Comparison of ENCODE assay signal across 23 cellular contexts in genomic region chr14:98889836-98890185, GRCh38.
DNase-seq lines count a peak whose midpoint lies in the region; ATAC-seq, FAIRE-seq and TF ChIP-seq lines count a peak whose summit lies in the region.
"Had no signal": no experiment of that assay in that cellular context is flagged by ENCODE, and none has a peak within 500 bp of the region (broad histone marks: within the 10 kb centered on the region; RNA-seq: fewer than 3 reads in every experiment).

No MANE protein-coding gene starts in this region.

- H2AK5ac ChIP-seq in H1 (ENCODE audit: low read depth, low read length) (no peak overlapping the region), trophoblast cell (ENCODE audit: low read length) (no peak overlapping the region)

- no peak overlapping the region for H2BK15ac ChIP-seq in H1 (ENCODE audit: low read length)

- H3K4me3 ChIP-seq in RWPE2 (ENCODE audit: severe bottlenecking) (no peak overlapping the region), H1 (ENCODE audit: extremely low read depth in 1 of 4, insufficient read depth in 2 of 4, low read depth in 3 of 4, low read length in 4 of 4) (no peak overlapping the region), trophoblast cell (ENCODE audit: low read depth, low read length) (no peak overlapping the region)
- H3K4me3 ChIP-seq: A549; BLaER1 treated with 17β-estradiol and CSF1 and Interleukin-3, amounts not matched to agents 10 nM and 100 nM; GM12878 had no signal

- H3K56ac ChIP-seq in H1 (replicated peaks; ENCODE audit: insufficient read length, low read depth, low read length), result no peak overlapping the region

- no peak for FAIRE-seq in H1 (lab: Jason Lieb, UNC)
- FAIRE-seq: A549, GM12878, GM19239 had no signal

- H2AFZ ChIP-seq in H1 (ENCODE audit: low read length) (no peak overlapping the region), trophoblast cell (ENCODE audit: insufficient read depth, low read length, poor library complexity) (no peak overlapping the region)

- 94% methylated on average over 8 of the region's 8 CpGs; no CpG with 5 or more reads in 1 of the 2 experiments for WGBS in H1 (ENCODE audit: extremely low coverage in 1 of 2, insufficient coverage in 1 of 2, insufficient read length in 1 of 2, insufficient replicate concordance in 2 of 2, low coverage in 1 of 2, low lambda C conversion rate in 2 of 2, missing lambda C conversion rate in 1 of 2), 2 experiments
- no CpG with 5 or more reads among the region's 8 CpGs for WGBS in trophoblast cell (ENCODE audit: extremely low coverage, insufficient coverage, insufficient read length)

- no peak overlapping the region for H3K27ac ChIP-seq in RWPE2 (ENCODE audit: poor library complexity, severe bottlenecking)
- H3K27ac ChIP-seq in H1 (ENCODE audit: low read depth, low read length), result no peak overlapping the region
- no peak overlapping the region for H3K27ac ChIP-seq in trophoblast cell (ENCODE audit: low read depth, low read length)
- H3K27ac ChIP-seq: 22Rv1; A549; BLaER1 treated with 17β-estradiol and CSF1 and Interleukin-3, amounts not matched to agents 10 nM and 100 nM; C4-2B had no signal

- H2BK5ac ChIP-seq in H1 (ENCODE audit: low read depth, low read length) (no peak overlapping the region), trophoblast cell (ENCODE audit: low read depth, low read length, poor library complexity) (no peak overlapping the region)

- no peaks in the 10 kb centered on the region for H3K23me2 ChIP-seq in H1 (ENCODE audit: low read depth, low read length)

- no peak for ATAC-seq in RWPE2 (ENCODE audit: low read depth)
- ATAC-seq: A549; CD8-positive, alpha-beta T cell; GM12878 had no signal

- no peaks in the 10 kb centered on the region for H3K27me3 ChIP-seq in RWPE2 (ENCODE audit: insufficient read depth, poor library complexity, severe bottlenecking)
- H3K27me3 ChIP-seq in H1 (replicated peaks in 1 of 4; ENCODE audit: control insufficient read depth in 3 of 4, extremely low read depth in 1 of 4, insufficient read depth in 3 of 4, low read length in 3 of 4), result no peaks in the 10 kb centered on the region
- no peaks in the 10 kb centered on the region for H3K27me3 ChIP-seq in trophoblast cell (ENCODE audit: insufficient read depth, low read length)
- H3K27me3 ChIP-seq: BLaER1 treated with 17β-estradiol and CSF1 and Interleukin-3, amounts not matched to agents 10 nM and 100 nM had no signal

- no peak overlapping the region; the same call in 1 of the 2 replicates for H4K8ac ChIP-seq in H1 (ENCODE audit: extremely low read depth, insufficient read depth, low read length)
- no peak overlapping the region for H4K8ac ChIP-seq in trophoblast cell (ENCODE audit: low read depth, low read length)

- H2BK20ac ChIP-seq in H1 (ENCODE audit: low read length), result no peak overlapping the region

- H2BK120ac ChIP-seq in H1 (replicated peaks; ENCODE audit: low read depth, low read length) (no peak overlapping the region), trophoblast cell (ENCODE audit: insufficient read depth, low read length, poor library complexity) (no peak overlapping the region)

- H3K4me2 ChIP-seq in H1 (ENCODE audit: insufficient read depth in 1 of 2, low read depth in 2 of 2, low read length in 2 of 2), result no peak overlapping the region
- no peak overlapping the region for H3K4me2 ChIP-seq in trophoblast cell (ENCODE audit: low read length)
- H3K4me2 ChIP-seq: A549; BLaER1 treated with 17β-estradiol and CSF1 and Interleukin-3, amounts not matched to agents 10 nM and 100 nM had no signal

- H3K23ac ChIP-seq in H1 (ENCODE audit: insufficient read length) (no peak overlapping the region), trophoblast cell (ENCODE audit: low read length) (no peak overlapping the region)

- DNase-seq in RWPE2 (ENCODE audit: low spot score) (peak; percentile 58), H1 (ENCODE audit: low read depth in 1 of 2, low spot score in 2 of 2) (no peak), mesenteric fat pad (ENCODE audit: low spot score) (peak; percentile 78), trophoblast cell (no peak), NCI-H2171 (lab: John Stamatoyannopoulos, UW) (no peak), pons (ENCODE audit: low spot score) (no peak), NCI-H2171 treated with DMSO at 0.1 percent for 48 hours (lab: John Stamatoyannopoulos, UW) (no peak)
- DNase-seq: AML-193; CD4-positive, alpha-beta T cell; CD8-positive, alpha-beta T cell; COR-L47; DMS 273 treated with DMSO at 0.1 percent for 48 hours; DMS153; DMS53; DND-41; EL; GDM1 had no signal

- H3K79me1 ChIP-seq in H1 (ENCODE audit: low read depth, low read length) (no peaks in the 10 kb centered on the region), trophoblast cell (ENCODE audit: low read length) (no peaks in the 10 kb centered on the region)

- no peak for TF ChIP-seq EP300 in H1 (IDR thresholded peaks at IDR 0.05; ENCODE audit: borderline replicate concordance in 1 of 2, low read depth in 2 of 2, low read length in 2 of 2)

- TF ChIP-seq RAD21 in H1 (IDR thresholded peaks at IDR 0.05 in 1 of 2, conservative IDR thresholded peaks at IDR 0.05 in 1 of 2; ENCODE audit: low read depth in 2 of 2, low read length in 2 of 2), result no peak

- H3K79me2 ChIP-seq in H1 (ENCODE audit: control insufficient read depth in 1 of 2, insufficient read depth in 2 of 2, low read length in 2 of 2) (no peaks in the 10 kb centered on the region), trophoblast cell (ENCODE audit: control insufficient read depth, insufficient read depth, low read length, poor library complexity) (no peaks in the 10 kb centered on the region)

- POLR2A ChIA-PET in H1 (lab: Charles Lee; ENCODE audit: partially characterized antibody), result interaction anchor here (1.4 kb wide), 1 partner anchor 17 kb away, joined by 3 read pairs; no protein-coding TSS in a partner anchor

- H3K4ac ChIP-seq in H1 (replicated peaks; ENCODE audit: insufficient read length, low read depth, low read length) (no peak overlapping the region), trophoblast cell (ENCODE audit: low read depth, low read length) (no peak overlapping the region)

- no peak for TF ChIP-seq POLR2A in H1 (IDR thresholded peaks at IDR 0.05; ENCODE audit: control extremely low read depth in 1 of 2, low read depth in 2 of 2, low read length in 2 of 2)

- H3K9me3 ChIP-seq in RWPE2 (ENCODE audit: severe bottlenecking) (no peaks in the 10 kb centered on the region), H1 (ENCODE audit: insufficient read depth in 2 of 2, low read depth in 1 of 2, low read length in 1 of 2) (peaks cover 4 to 5% of the 10 kb centered on the region in 2 experiments; a peak in 2 of 4 replicates), trophoblast cell (ENCODE audit: insufficient read depth, low read depth, low read length) (peaks cover 4% of the 10 kb centered on the region)
- H3K9me3 ChIP-seq: A549; BLaER1 treated with 17β-estradiol and CSF1 and Interleukin-3, amounts not matched to agents 10 nM and 100 nM had no signal

- H4K5ac ChIP-seq in H1 (ENCODE audit: insufficient read length, low read depth, low read length), result no peak overlapping the region

- H2BK12ac ChIP-seq in H1 (ENCODE audit: low read depth, low read length), result peak overlapping the region; percentile 97
- H2BK12ac ChIP-seq in trophoblast cell (ENCODE audit: low read length), result no peak overlapping the region

- H3K9ac ChIP-seq in H1 (replicated peaks in 1 of 4; ENCODE audit: extremely low read depth in 1 of 4, low read depth in 3 of 4, low read length in 3 of 4) (no peak overlapping the region), trophoblast cell (ENCODE audit: low read length) (peak overlapping the region; percentile 22)
- H3K9ac ChIP-seq: BLaER1 treated with 17β-estradiol and CSF1 and Interleukin-3, amounts not matched to agents 10 nM and 100 nM had no signal

- H4K12ac ChIP-seq in trophoblast cell (ENCODE audit: low read depth, low read length), result no peak overlapping the region

- H3K18ac ChIP-seq in H1 (ENCODE audit: extremely low read depth, low read length) (no peak overlapping the region), trophoblast cell (ENCODE audit: low read length) (no peak overlapping the region)

- H3K36me3 ChIP-seq in RWPE2 (ENCODE audit: low read depth) (no peaks in the 10 kb centered on the region), H1 (ENCODE audit: control insufficient read depth in 2 of 4, insufficient read depth in 4 of 4, low read length in 3 of 4) (no peaks in the 10 kb centered on the region), trophoblast cell (ENCODE audit: control insufficient read depth in 1 of 2, insufficient read depth in 2 of 2, low read length in 2 of 2) (no peaks in the 10 kb centered on the region)
- H3K36me3 ChIP-seq: BLaER1 treated with 17β-estradiol and CSF1 and Interleukin-3, amounts not matched to agents 10 nM and 100 nM had no signal

- H4K20me1 ChIP-seq in H1 (replicated peaks in 1 of 2; ENCODE audit: control insufficient read depth in 1 of 2, insufficient read depth in 2 of 2, low read length in 2 of 2), result no peaks in the 10 kb centered on the region
- H4K20me1 ChIP-seq: BLaER1 treated with 17β-estradiol and CSF1 and Interleukin-3, amounts not matched to agents 10 nM and 100 nM had no signal

- H3K4me1 ChIP-seq in RWPE2 (ENCODE audit: insufficient read depth, poor library complexity, severe bottlenecking) (peaks cover 5% of the 10 kb centered on the region), H1 (replicated peaks in 1 of 4; ENCODE audit: control insufficient read depth in 3 of 4, insufficient read depth in 4 of 4, low read length in 3 of 4) (peaks cover 0 to 7% (median 3%) of the 10 kb centered on the region in 4 experiments; a peak in 1 of 7 replicates), trophoblast cell (ENCODE audit: control insufficient read depth in 1 of 2, insufficient read depth in 2 of 2, low read length in 2 of 2) (peaks cover 2 to 5% of the 10 kb centered on the region in 2 experiments)
- H3K4me1 ChIP-seq: A549; BLaER1 treated with 17β-estradiol and CSF1 and Interleukin-3, amounts not matched to agents 10 nM and 100 nM had no signal

- no peak overlapping the region for H3K14ac ChIP-seq in H1 (ENCODE audit: insufficient read length)
- no peak overlapping the region for H3K14ac ChIP-seq in trophoblast cell (ENCODE audit: low read length)

- no peak overlapping the region for H4K91ac ChIP-seq in H1 (replicated peaks; ENCODE audit: insufficient read length, low read length)
- no peak overlapping the region for H4K91ac ChIP-seq in trophoblast cell (ENCODE audit: low read depth, low read length)

- no peak for TF ChIP-seq CTCF in RWPE2 (IDR thresholded peaks at IDR 0.05; ENCODE audit: poor library complexity, severe bottlenecking)
- TF ChIP-seq CTCF in H1 (IDR thresholded peaks at IDR 0.05; ENCODE audit: control extremely low read depth in 1 of 3, insufficient read depth in 1 of 3, low read depth in 1 of 3, low read length in 3 of 3), result no peak

- CTCF ChIA-PET in H1 (lab: Charles Lee; ENCODE audit: partially characterized antibody), result interaction anchor here (0.7 to 2.5 kb wide), 2 partner anchors 15 to 70 kb away, joined by 3 to 6 read pairs; no protein-coding TSS in a partner anchor

TF ChIP-seq in H1, 55 proteins besides CTCF, POLR2A, EP300 and RAD21 (continues in another document):
- TF ChIP-seq TAF7 (optimal IDR thresholded peaks at IDR 0.05; ENCODE audit: borderline replicate concordance, low read depth, low read length), result no peak
- TF ChIP-seq EZH2 (IDR thresholded peaks at IDR 0.05; ENCODE audit: low read depth, low read length, severe bottlenecking), result no peak
- TF ChIP-seq CHD2 (IDR thresholded peaks at IDR 0.05; ENCODE audit: low read length), result no peak
- TF ChIP-seq SRF (IDR thresholded peaks at IDR 0.05; ENCODE audit: low read depth, low read length), result no peak
- TF ChIP-seq SAP30 (IDR thresholded peaks at IDR 0.05; ENCODE audit: insufficient read depth, insufficient replicate concordance, low read length), result no peak

Comparison
In these comparisons a context has a peak if more than half of its experiments do, and no peak if none do; other contexts are left out.
1. DNase-seq: peak in RWPE2 (single experiment) and mesenteric fat pad (single experiment); none in H1 (0 of 2), trophoblast cell (0 of 2), NCI-H2171 (single experiment), pons (single experiment) and NCI-H2171 treated with DMSO at 0.1 percent for 48 hours (single experiment).